8 cellular contexts compared by ENCODE assay signal in the genomic region with DNA sequence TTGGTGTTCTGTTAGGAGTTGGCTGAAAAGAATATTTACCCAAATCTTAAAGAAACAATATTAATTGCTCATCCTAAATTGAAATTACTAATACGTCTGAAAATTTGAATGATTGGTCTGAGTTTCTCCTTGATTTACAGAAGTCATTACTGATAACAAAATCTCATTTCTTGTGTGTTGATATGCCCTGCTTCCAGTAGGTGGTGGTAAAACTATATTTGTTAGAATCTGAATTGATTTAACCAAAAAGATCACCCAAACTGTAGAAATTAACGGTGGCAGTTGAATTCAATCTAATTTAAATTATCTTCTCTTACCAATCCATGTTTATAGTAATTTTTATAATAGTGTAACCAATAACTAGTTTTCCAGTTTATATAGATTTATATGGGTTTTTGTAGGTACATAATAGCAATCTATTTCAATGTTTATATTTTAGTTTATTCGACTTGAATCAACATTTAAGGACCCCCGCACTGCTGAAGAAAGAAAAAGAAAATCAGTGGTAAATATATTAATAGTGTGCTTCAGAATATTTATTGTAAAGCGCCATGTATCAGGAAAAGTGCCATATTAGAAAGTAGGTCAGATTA. TPM values are rescaled to one million over a fixed set of nuclear protein-coding genes. Genes with fewer than 3 reads are reported as not detected.
DNase-seq lines count a peak whose midpoint lies in the region; ATAC-seq and TF ChIP-seq lines count a peak whose summit lies in the region.

No MANE protein-coding gene starts in this region.

- peak; percentile 59 for TF ChIP-seq CTCF in neural progenitor cell (IDR thresholded peaks at IDR 0.05)

- no peaks in the 10 kb centered on the region for H3K4me1 ChIP-seq in neural progenitor cell

- no peak overlapping the region for H3K4me3 ChIP-seq in neural progenitor cell

- ATAC-seq in HG03432 (IDR thresholded peaks at IDR 0.05; ENCODE audit: unreplicated experiment), result no peak

- H3K27me3 ChIP-seq in neural progenitor cell, result no peaks in the 10 kb centered on the region

- peak; percentile 5 for DNase-seq in NCI-H2196 (lab: John Stamatoyannopoulos, UW; ENCODE audit: unreplicated experiment)
- DNase-seq in NCI-H2196 treated with DMSO at 0.1 percent for 48 hours (lab: John Stamatoyannopoulos, UW; ENCODE audit: unreplicated experiment), result no peak
- peak; percentile 37 for DNase-seq in NCI-H2227 treated with DMSO at 0.1 percent for 48 hours (lab: John Stamatoyannopoulos, UW)
- DNase-seq in dermis microvascular lymphatic vessel endothelial cell (ENCODE audit: low read depth in 2 of 2), result peak; percentile 35 to 55
- DNase-seq in neural progenitor cell (ENCODE audit: low spot score), result no peak
- DNase-seq in activated CD8-positive, alpha-beta memory T cell treated with anti-CD3 and anti-CD28 coated beads, Interleukin-2, amount 50 U/mL, for 4 hours, result no peak
- DNase-seq in stimulated activated CD4-positive, alpha-beta T cell treated with anti-CD3 and anti-CD28 coated beads, Interleukin-2, amount 100 ng/mL, for 48 hours, result no peak

- peaks cover 26% of the 10 kb centered on the region for H3K36me3 Mint-ChIP-seq in neural progenitor cell

- peaks cover 6% of the 10 kb centered on the region for H4K20me1 ChIP-seq in neural progenitor cell (ENCODE audit: low read depth)

- H3K9ac ChIP-seq in neural progenitor cell, result no peak overlapping the region

- no peak overlapping the region for H3K27ac Mint-ChIP-seq in neural progenitor cell

- no peak overlapping the region for H3K4me3 Mint-ChIP-seq in neural progenitor cell

- H3F3A ChIP-seq in neural progenitor cell (ENCODE audit: low read depth), result no peaks in the 10 kb centered on the region

- H3K4me2 ChIP-seq in neural progenitor cell, result no peak overlapping the region

- no peak overlapping the region for H2AFZ ChIP-seq in neural progenitor cell (replicated peaks)

- H3K4me1 Mint-ChIP-seq in neural progenitor cell, result no peaks in the 10 kb centered on the region

- no peaks in the 10 kb centered on the region for H3K9me3 ChIP-seq in neural progenitor cell (ENCODE audit: low read depth)

- H3K36me3 ChIP-seq in neural progenitor cell, result peaks cover 39% of the 10 kb centered on the region

- H3K9me3 Mint-ChIP-seq in neural progenitor cell, result no peaks in the 10 kb centered on the region

- no peaks in the 10 kb centered on the region for H3K79me2 ChIP-seq in neural progenitor cell (ENCODE audit: low read depth)

- no peaks in the 10 kb centered on the region for H3K27me3 Mint-ChIP-seq in neural progenitor cell (ENCODE audit: insufficient read depth, low read depth)

- H3K27ac ChIP-seq in neural progenitor cell, result no peak overlapping the region

RNA-seq across cellular contexts. Expression of gene PAPOLG, which starts 38.3 kb away (rescaled TPM):
- 10.7 and 16.1 TPM in 2 replicates for total RNA-seq in dermis microvascular lymphatic vessel endothelial cell
- total RNA-seq in neural progenitor cell (ENCODE audit: low replicate concordance), result 42.8 and 60.8 TPM in 2 replicates

Comparison
In these comparisons a context has a peak if more than half of its experiments do, and no peak if none do; other contexts are left out.
1. DNase-seq: peak in NCI-H2196 (single experiment), NCI-H2227 treated with DMSO at 0.1 percent for 48 hours (single experiment) and dermis microvascular lymphatic vessel endothelial cell (2 of 2); none in NCI-H2196 treated with DMSO at 0.1 percent for 48 hours (single experiment), neural progenitor cell (single experiment), activated CD8-positive, alpha-beta memory T cell treated with anti-CD3 and anti-CD28 coated beads, Interleukin-2, amount 50 U/mL, for 4 hours (single experiment) and stimulated activated CD4-positive, alpha-beta T cell treated with anti-CD3 and anti-CD28 coated beads, Interleukin-2, amount 100 ng/mL, for 48 hours (0 of 2).